In genomic region chr22:25791556-25791955, GRCh38 we compare ENCODE assay signal across 35 cellular contexts. TPM values are rescaled to one million over a fixed set of nuclear protein-coding genes. Genes with fewer than 3 reads are reported as not detected.
"Had no signal": no experiment of that assay in that cellular context is flagged by ENCODE, and none has a peak within 500 bp of the region (broad histone marks: within the 10 kb centered on the region; RNA-seq: fewer than 3 reads in every experiment).

No MANE protein-coding gene starts in this region.

- DNase-seq: Karpas-422, KBM-7, MM.1S, MV-4-11, NCI-H1092, NCI-H1105, NCI-H1417, NCI-H1436, NCI-H146, NCI-H1694, NCI-H187, NCI-H1930, NCI-H2029 treated with DMSO at 0.1 percent for 48 hours, NCI-H2081 treated with DMSO at 0.1 percent for 48 hours, NCI-H2107, NCI-H2171, NCI-H226, NCI-H446 treated with DMSO at 0.1 percent for 48 hours, NCI-H510A, NCI-H524, NCI-H526, NCI-H69, NCI-H748 treated with DMSO at 0.1 percent for 48 hours, PC-9, SHP77, SIG-M5, SJCRH30 had no signal

- H2AFZ ChIP-seq: PC-9 had no signal

- ATAC-seq: Panc1, SK-N-SH treated with all-trans-retinoic acid at 6 μM for 48 hours had no signal

- H3K27me3 ChIP-seq: SJCRH30 had no signal

- H3K27ac ChIP-seq: KMS-11, PC-9, RWPE1, SJCRH30, SK-N-MC had no signal

- H3K4me3 ChIP-seq: PC-9, SJCRH30, SK-N-MC had no signal

- FAIRE-seq: RCC 7860 had no signal

- H3K9ac ChIP-seq: KMS-11 had no signal

- H3K4me1 ChIP-seq: SJCRH30 had no signal

- H3K4me2 ChIP-seq: KMS-11, PC-9 had no signal

- H3K9me3 ChIP-seq: SJCRH30 had no signal

RNA-seq across cellular contexts. Expression of gene MYO18B, which starts 49.6 kb away (rescaled TPM):
- total RNA-seq: OCI-LY7, PC-9, SK-MEL-5 had no signal
